23 cellular contexts compared by ENCODE assay signal in genomic region chr1:79974659-79975058, GRCh38.
DNase-seq lines count a peak whose midpoint lies in the region; ATAC-seq and TF ChIP-seq lines count a peak whose summit lies in the region.
"Had no signal": no experiment of that assay in that cellular context is flagged by ENCODE, and none has a peak within 500 bp of the region (broad histone marks: within the 10 kb centered on the region; RNA-seq: fewer than 3 reads in every experiment).

No MANE protein-coding gene starts in this region.

- no peak overlapping the region for H2AFZ ChIP-seq in neural progenitor cell (replicated peaks)
- H2AFZ ChIP-seq: GM23248 had no signal

- peak; percentile 19; the same call in 1 of the 2 replicates for TF ChIP-seq RAD21 in Ishikawa (IDR thresholded peaks at IDR 0.05; ENCODE audit: low read depth)

- ATAC-seq in GM21515 (IDR thresholded peaks at IDR 0.05; ENCODE audit: unreplicated experiment): no peak
- no peak for ATAC-seq in activated T-helper 17 cell treated with anti-CD3 and anti-CD28 coated beads, Interleukin-2, amount 50 U/mL, for 72 hours (replicated peaks)
- ATAC-seq: GM12878, Right ventricle myocardium inferior had no signal

- DNase-seq in NCI-H82 (lab: John Stamatoyannopoulos, UW) (peak; percentile 6), NCI-H82 treated with DMSO at 0.1 percent for 48 hours (lab: John Stamatoyannopoulos, UW; ENCODE audit: unreplicated experiment) (no peak), endodermal cell (peak; percentile 71), neural progenitor cell (ENCODE audit: low spot score) (peak; percentile 9)
- no peak for DNase-seq in activated effector memory CD4-positive, alpha-beta T cell treated with anti-CD3 and anti-CD28 coated beads, Interleukin-2, amount 50 U/mL, for 16 hours
- DNase-seq: 8988T, EL, GM23248, KG1, NCI-H1092, NCI-H1436 treated with DMSO at 0.1 percent for 48 hours, NCI-H2029, NCI-H345, NCI-H524, NCI-H774 had no signal

- TF ChIP-seq CTCF in endodermal cell (conservative IDR thresholded peaks at IDR 0.05) (peak; percentile 46), neural progenitor cell (IDR thresholded peaks at IDR 0.05) (peak; percentile 35)

- H3K36me3 ChIP-seq in endodermal cell (ENCODE audit: control insufficient read depth, insufficient read depth, low read length): no peaks in the 10 kb centered on the region
- no peaks in the 10 kb centered on the region for H3K36me3 ChIP-seq in neural progenitor cell
- H3K36me3 ChIP-seq: SJSA1 had no signal

- no peaks in the 10 kb centered on the region for H3F3A ChIP-seq in neural progenitor cell (ENCODE audit: low read depth)

- WGBS in endodermal cell (ENCODE audit: insufficient coverage in 1 of 2, insufficient read length in 1 of 2), 2 experiments: 86 to 90% methylated on average over 5 to 7 of the region's 7 CpGs

- no peaks in the 10 kb centered on the region for H3K79me2 ChIP-seq in neural progenitor cell (ENCODE audit: low read depth)

- H3K27me3 ChIP-seq in endodermal cell (ENCODE audit: control insufficient read depth, insufficient read depth, low read length, poor library complexity, severe bottlenecking) (no peaks in the 10 kb centered on the region), neural progenitor cell (no peaks in the 10 kb centered on the region)
- H3K27me3 ChIP-seq: SJSA1 had no signal

- peaks cover 5% of the 10 kb centered on the region for H3K27me3 Mint-ChIP-seq in endodermal cell (ENCODE audit: insufficient read depth)
- no peaks in the 10 kb centered on the region for H3K27me3 Mint-ChIP-seq in neural progenitor cell (ENCODE audit: insufficient read depth, low read depth)
- no peaks in the 10 kb centered on the region for H3K27me3 Mint-ChIP-seq in activated T-helper 17 cell treated with anti-CD3 and anti-CD28 coated beads, Interleukin-2, amount 50 U/mL, for 72 hours

- no peaks in the 10 kb centered on the region for H3K9me3 ChIP-seq in endodermal cell (ENCODE audit: control insufficient read depth, low read length)
- H3K9me3 ChIP-seq in neural progenitor cell (ENCODE audit: low read depth): no peaks in the 10 kb centered on the region
- H3K9me3 ChIP-seq: SJSA1 had no signal

- TF ChIP-seq EP300 in Ishikawa (IDR thresholded peaks at IDR 0.05; ENCODE audit: borderline replicate concordance): no peak

- H3K9ac ChIP-seq in endodermal cell (ENCODE audit: extremely low read depth, low read length, poor library complexity, severe bottlenecking) (no peak overlapping the region), neural progenitor cell (no peak overlapping the region)
- H3K9ac ChIP-seq: GM23248 had no signal

- H3K27ac Mint-ChIP-seq in endodermal cell: no peak overlapping the region
- H3K27ac Mint-ChIP-seq in neural progenitor cell: no peak overlapping the region
- no peak overlapping the region for H3K27ac Mint-ChIP-seq in activated T-helper 17 cell treated with anti-CD3 and anti-CD28 coated beads, Interleukin-2, amount 50 U/mL, for 72 hours
- H3K27ac Mint-ChIP-seq: CD14-positive monocyte had no signal

- H3K4me3 ChIP-seq in endodermal cell (ENCODE audit: low read length) (no peak overlapping the region), neural progenitor cell (no peak overlapping the region)
- H3K4me3 ChIP-seq: GM12878, GM23248, SJSA1 had no signal

- H3K4me3 Mint-ChIP-seq in endodermal cell (no peak overlapping the region), neural progenitor cell (no peak overlapping the region)
- no peak overlapping the region for H3K4me3 Mint-ChIP-seq in activated T-helper 17 cell treated with anti-CD3 and anti-CD28 coated beads, Interleukin-2, amount 50 U/mL, for 72 hours
- H3K4me3 Mint-ChIP-seq: CD14-positive monocyte had no signal

- H3K4me1 Mint-ChIP-seq in endodermal cell: peaks cover 18% of the 10 kb centered on the region
- peaks cover 2% of the 10 kb centered on the region for H3K4me1 Mint-ChIP-seq in neural progenitor cell
- H3K4me1 Mint-ChIP-seq in activated T-helper 17 cell treated with anti-CD3 and anti-CD28 coated beads, Interleukin-2, amount 50 U/mL, for 72 hours: no peaks in the 10 kb centered on the region
- H3K4me1 Mint-ChIP-seq: CD14-positive monocyte had no signal

- H3K36me3 Mint-ChIP-seq in endodermal cell (ENCODE audit: low read depth) (no peaks in the 10 kb centered on the region), neural progenitor cell (no peaks in the 10 kb centered on the region)
- no peaks in the 10 kb centered on the region for H3K36me3 Mint-ChIP-seq in activated T-helper 17 cell treated with anti-CD3 and anti-CD28 coated beads, Interleukin-2, amount 50 U/mL, for 72 hours (ENCODE audit: low read depth)
- H3K36me3 Mint-ChIP-seq: CD14-positive monocyte had no signal

- H3K27ac ChIP-seq in endodermal cell (ENCODE audit: low read depth, low read length): no peak overlapping the region
- H3K27ac ChIP-seq in neural progenitor cell: no peak overlapping the region
- H3K27ac ChIP-seq: GM23248, HL-60, SJSA1 had no signal

- peaks cover 2% of the 10 kb centered on the region for H3K4me1 ChIP-seq in endodermal cell (ENCODE audit: control insufficient read depth, insufficient read depth, low read length)
- peaks cover 7% of the 10 kb centered on the region for H3K4me1 ChIP-seq in neural progenitor cell
- H3K4me1 ChIP-seq: SJSA1 had no signal

- no peak overlapping the region for H3K4me2 ChIP-seq in neural progenitor cell

- H3K9me3 Mint-ChIP-seq in endodermal cell: no peaks in the 10 kb centered on the region
- no peaks in the 10 kb centered on the region for H3K9me3 Mint-ChIP-seq in neural progenitor cell
- H3K9me3 Mint-ChIP-seq in activated T-helper 17 cell treated with anti-CD3 and anti-CD28 coated beads, Interleukin-2, amount 50 U/mL, for 72 hours: peaks cover 13% of the 10 kb centered on the region

- H4K20me1 ChIP-seq in neural progenitor cell (ENCODE audit: low read depth): no peaks in the 10 kb centered on the region

TF ChIP-seq in Ishikawa, 13 proteins besides CTCF, POLR2A, EP300 and RAD21:
- no peak for TF ChIP-seq YY1 (IDR thresholded peaks at IDR 0.05; ENCODE audit: low read depth)

Comparison
In these comparisons a context has a peak if more than half of its experiments do, and no peak if none do; other contexts are left out.
1. DNase-seq: peak in NCI-H82 (single experiment), endodermal cell (single experiment) and neural progenitor cell (single experiment); none in NCI-H82 treated with DMSO at 0.1 percent for 48 hours (single experiment) and activated effector memory CD4-positive, alpha-beta T cell treated with anti-CD3 and anti-CD28 coated beads, Interleukin-2, amount 50 U/mL, for 16 hours (single experiment).